8 cellular contexts compared by ENCODE assay signal in the genomic region with DNA sequence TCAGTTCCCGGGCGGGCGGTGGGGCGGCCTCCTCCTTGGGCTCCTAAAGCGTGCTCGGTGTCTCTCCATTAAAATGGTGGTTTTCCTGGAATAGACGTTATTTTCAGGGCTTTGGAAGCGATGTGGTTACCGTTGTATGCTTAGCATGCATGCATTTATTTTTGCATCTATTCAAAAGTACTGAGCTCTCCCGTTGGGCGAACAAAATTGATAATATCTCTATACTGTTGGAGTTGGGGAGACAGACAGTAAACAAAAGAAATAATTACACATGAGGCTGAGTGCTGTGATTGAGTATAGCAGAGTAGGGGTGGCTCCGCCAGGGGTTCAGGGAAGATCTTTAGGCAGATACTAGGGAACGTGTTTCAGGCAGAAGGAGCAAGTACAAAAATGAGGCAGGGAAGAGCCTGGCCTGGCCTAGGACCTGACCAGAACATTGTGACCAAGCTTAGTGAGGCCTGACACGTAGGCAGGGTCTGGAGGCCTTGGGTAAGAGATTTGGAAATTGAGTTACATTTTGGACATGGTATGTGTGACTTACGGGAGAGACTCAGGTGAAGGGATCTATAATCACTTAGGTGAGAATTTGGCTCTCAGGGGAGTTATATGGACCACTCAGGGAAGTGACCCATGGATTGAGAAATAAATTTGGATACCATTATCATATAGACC. TPM values are rescaled to one million over a fixed set of nuclear protein-coding genes. Genes with fewer than 3 reads are reported as not detected.
DNase-seq lines count a peak whose midpoint lies in the region; ATAC-seq and TF ChIP-seq lines count a peak whose summit lies in the region.

No MANE protein-coding gene starts in this region.

- BruUV-seq in MCF 10A (replicated peaks; lab: Mats Ljungman, UMichigan): TSS peak; percentile 65

- CTCF ChIA-PET in MCF 10A (lab: Yijun Ruan, JAX): interaction anchor here (0.6 to 1.6 kb wide), 5 partner anchors 9 to 614 kb away, joined by 3 to 4 read pairs (median 3); no protein-coding TSS in a partner anchor

- POLR2A ChIA-PET in MCF 10A (lab: Yijun Ruan, JAX): interaction anchor here (0.5 to 4.6 kb wide), 10 partner anchors 16 to 551 kb away, joined by 3 to 43 read pairs (median 4); a partner anchor contains a TSS

- DNase-seq in GM12865 (ENCODE audit: low read depth) (no peak), HL-60 (ENCODE audit: low read depth in 1 of 2, low spot score in 1 of 2) (no peak), MCF 10A (ENCODE audit: unreplicated experiment) (no peak), natural killer cell (no peak), AG20443 (ENCODE audit: low spot score) (no peak), cerebellar cortex (ENCODE audit: low spot score) (no peak)

- H3K4me3 Mint-ChIP-seq in MCF 10A (ENCODE audit: unreplicated experiment) (peak overlapping the region; percentile 68), natural killer cell (peak overlapping the region; percentile 89)

- no peaks in the 10 kb centered on the region for H3K27me3 ChIP-seq in HL-60 (ENCODE audit: insufficient read depth, poor library complexity, severe bottlenecking)

- no peak for TF ChIP-seq CTCF in GM12865 (IDR thresholded peaks at IDR 0.05; ENCODE audit: insufficient read depth, low read depth, low read length, missing control alignments)
- no peak for TF ChIP-seq CTCF in HL-60 (IDR thresholded peaks at IDR 0.05; ENCODE audit: insufficient read depth, low read length)
- TF ChIP-seq CTCF in MCF 10A (IDR thresholded peaks at IDR 0.05; ENCODE audit: unreplicated experiment): no peak
- no peak for TF ChIP-seq CTCF in natural killer cell (IDR thresholded peaks at IDR 0.05)

- H3K36me3 Mint-ChIP-seq in MCF 10A (ENCODE audit: insufficient read depth, unreplicated experiment) (peaks cover 12% of the 10 kb centered on the region), natural killer cell (no peaks in the 10 kb centered on the region)

- H3K27ac ChIP-seq in HL-60 (replicated peaks): peak overlapping the region; percentile 78

- intact Hi-C loops in MCF 10A (cut with micrococcal nuclease) (loop anchor here (5.0 kb wide), 1 partner anchor 69 kb away; a partner anchor contains a TSS), natural killer cell (cut with micrococcal nuclease) (no loop called here)

- peak overlapping the region; percentile 39 for H3K27ac Mint-ChIP-seq in MCF 10A (ENCODE audit: low read depth, unreplicated experiment)
- peak overlapping the region; percentile 54 to 85 for H3K27ac Mint-ChIP-seq in natural killer cell

- peak overlapping the region; percentile 62 for H3K4me3 ChIP-seq in GM12865 (ENCODE audit: low read depth, low read length)
- H3K4me3 ChIP-seq in HL-60 (replicated peaks; ENCODE audit: insufficient read depth, low read length): peak overlapping the region; percentile 70

- H3K9me3 Mint-ChIP-seq in MCF 10A (ENCODE audit: unreplicated experiment): no peaks in the 10 kb centered on the region
- no peaks in the 10 kb centered on the region for H3K9me3 Mint-ChIP-seq in natural killer cell

- ATAC-seq in natural killer cell: no peak
- no peak for ATAC-seq in GM19395 (IDR thresholded peaks at IDR 0.05; ENCODE audit: unreplicated experiment)
- ATAC-seq in GM18907 (IDR thresholded peaks at IDR 0.05; ENCODE audit: unreplicated experiment): no peak

- H3K4me1 Mint-ChIP-seq in MCF 10A (ENCODE audit: insufficient read depth, unreplicated experiment) (peaks cover 42% of the 10 kb centered on the region), natural killer cell (peaks cover 28 to 32% of the 10 kb centered on the region in 2 donors)

- no peaks in the 10 kb centered on the region for H3K27me3 Mint-ChIP-seq in MCF 10A (ENCODE audit: insufficient read depth, unreplicated experiment)
- H3K27me3 Mint-ChIP-seq in natural killer cell (ENCODE audit: low read depth in 2 of 2): no peaks in the 10 kb centered on the region

RNA-seq across cellular contexts. Expression of a gene that starts 0.7 kb away (rescaled TPM):
- total RNA-seq in MCF 10A (2022) (10.7 and 11.5 TPM in 2 replicates), natural killer cell (1 to 10 TPM; 2.1 to 2.9 (median 2.7) TPM)

RNA-seq across cellular contexts. Expression of a gene that starts 11.1 kb away (rescaled TPM):
- not detected in 2 replicates for total RNA-seq in MCF 10A (2022)
- 10 to 100 TPM; 14.1 to 28.7 (median 20.5) TPM for total RNA-seq in natural killer cell

RNA-seq across cellular contexts. Expression of a gene that starts 30.9 kb away (rescaled TPM):
- 115 and 116 TPM in 2 replicates for total RNA-seq in MCF 10A (2022)
- total RNA-seq in natural killer cell: 100 to 1,000 TPM; 207 to 236 (median 228) TPM

Comparison
In these comparisons a context has a peak if more than half of its experiments do, and no peak if none do; other contexts are left out.
1. RNA of a gene that starts 11.1 kb away (total RNA-seq): 14.1 to 28.7 TPM in natural killer cell; not detected in MCF 10A; every median in the first group is over 10 times any median in the second.